ENCODE assay signal across 24 cellular contexts in the genomic region with DNA sequence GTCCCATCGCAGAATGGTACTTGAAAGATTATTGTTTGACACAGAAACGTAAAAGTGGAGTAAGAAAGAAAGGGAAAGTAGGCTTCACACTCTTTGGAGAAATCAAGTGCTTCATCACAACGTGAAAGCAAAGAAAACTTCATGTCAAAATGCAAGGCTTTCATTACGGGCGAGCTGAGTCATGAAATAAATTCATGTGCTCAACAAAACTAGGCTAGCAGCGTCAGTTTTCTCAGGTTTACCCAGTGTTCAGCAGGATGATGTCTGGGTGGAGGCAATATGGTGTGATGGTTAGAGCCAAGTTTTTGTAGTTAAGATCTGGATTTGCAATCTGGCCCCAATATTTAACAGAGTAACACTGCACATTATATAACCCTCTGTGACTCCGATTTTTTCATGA.
"Had no signal": no experiment of that assay in that cellular context is flagged by ENCODE, and none has a peak within 500 bp of the region (broad histone marks: within the 10 kb centered on the region; RNA-seq: fewer than 3 reads in every experiment).

No MANE protein-coding gene starts in this region.

- H3K9me3 ChIP-seq: body of pancreas, lower lobe of right lung, mucosa of descending colon, spleen, upper lobe of left lung had no signal

- H3K36me3 ChIP-seq: lower lobe of right lung, spleen, upper lobe of left lung had no signal

- H3K27ac ChIP-seq: body of pancreas, lower lobe of right lung, spleen, upper lobe of left lung had no signal

- H3K9me3 Mint-ChIP-seq: activated naive CD8-positive, alpha-beta T cell treated with anti-CD3 and anti-CD28 coated beads for 36 hours; activated T-helper 17 cell treated with anti-CD3 and anti-CD28 coated beads, Interleukin-2, amount 50 U/mL, for 72 hours had no signal

- H3K36me3 Mint-ChIP-seq: activated naive CD8-positive, alpha-beta T cell treated with anti-CD3 and anti-CD28 coated beads for 36 hours had no signal

- H3K4me1 Mint-ChIP-seq: activated B cell treated with CpG ODN at 0.5 μM for 24 hours; activated CD4-positive, alpha-beta T cell treated with anti-CD3 and anti-CD28 coated beads for 36 hours; activated naive CD8-positive, alpha-beta T cell treated with anti-CD3 and anti-CD28 coated beads for 36 hours; activated T-helper 17 cell treated with anti-CD3 and anti-CD28 coated beads, Interleukin-2, amount 50 U/mL, for 72 hours; T-helper 17 cell had no signal

- ATAC-seq: activated CD4-positive, alpha-beta T cell treated with anti-CD3 and anti-CD28 coated beads for 36 hours; activated T-helper 17 cell treated with anti-CD3 and anti-CD28 coated beads, Interleukin-2, amount 50 U/mL, for 72 hours; body of pancreas; left lobe of liver; lower lobe of right lung; mucosa of descending colon; T-helper 17 cell had no signal

- H3K27ac Mint-ChIP-seq: activated B cell treated with CpG ODN at 0.5 μM for 24 hours; activated CD4-positive, alpha-beta T cell treated with anti-CD3 and anti-CD28 coated beads for 36 hours; activated naive CD8-positive, alpha-beta T cell treated with anti-CD3 and anti-CD28 coated beads for 36 hours; activated T-cell treated with anti-CD3 and anti-CD28 coated beads, Interleukin-2, amount 50 U/mL, for 24 hours; activated T-helper 17 cell treated with anti-CD3 and anti-CD28 coated beads, Interleukin-2, amount 50 U/mL, for 72 hours; progenitor cell of endocrine pancreas; T-helper 17 cell had no signal

- H3K27me3 ChIP-seq: body of pancreas, spleen, upper lobe of left lung had no signal

- DNase-seq: activated B cell treated with CpG ODN at 0.5 μM for 24 hours; activated CD4-positive, alpha-beta T cell treated with anti-CD3 and anti-CD28 coated beads for 36 hours; activated CD4-positive, alpha-beta T cell treated with anti-CD3 and anti-CD28 coated beads, Interleukin-2, amount 50 U/mL, for 4 hours; activated CD8-positive, alpha-beta memory T cell treated with anti-CD3 and anti-CD28 coated beads for 24 hours; activated CD8-positive, alpha-beta memory T cell treated with anti-CD3 and anti-CD28 coated beads, Interleukin-2, amount 50 U/mL, for 4 hours; activated naive CD4-positive, alpha-beta T cell treated with Interleukin-2 at 50 U/mL for 16 hours; activated naive CD8-positive, alpha-beta T cell treated with anti-CD3 and anti-CD28 coated beads for 36 hours; activated T-cell treated with anti-CD3 and anti-CD28 coated beads, Interleukin-2, amount 50 U/mL, for 24 hours; amniotic stem cell; body of pancreas; erythroblast; foreskin melanocyte; lower lobe of right lung; mesendoderm; mucosa of descending colon; retina; spleen; stimulated activated CD4-positive, alpha-beta T cell treated with anti-CD3 and anti-CD28 coated beads, Interleukin-4, amount 100 ng/mL, for 1 hour; stimulated activated naive CD4-positive, alpha-beta T cell; T-helper 17 cell; upper lobe of left lung had no signal

- H3K4me3 Mint-ChIP-seq: activated B cell treated with CpG ODN at 0.5 μM for 24 hours; activated CD4-positive, alpha-beta T cell treated with anti-CD3 and anti-CD28 coated beads for 36 hours; activated naive CD8-positive, alpha-beta T cell treated with anti-CD3 and anti-CD28 coated beads for 36 hours; activated T-cell treated with anti-CD3 and anti-CD28 coated beads, Interleukin-2, amount 50 U/mL, for 24 hours; activated T-helper 17 cell treated with anti-CD3 and anti-CD28 coated beads, Interleukin-2, amount 50 U/mL, for 72 hours; T-helper 17 cell had no signal

- H3K4me3 ChIP-seq: body of pancreas, lower lobe of right lung, mucosa of descending colon, spleen, upper lobe of left lung had no signal

- H3K4me1 ChIP-seq: body of pancreas, lower lobe of right lung, spleen, upper lobe of left lung had no signal

- H3K27me3 Mint-ChIP-seq: activated B cell treated with CpG ODN at 0.5 μM for 24 hours; activated CD4-positive, alpha-beta T cell treated with anti-CD3 and anti-CD28 coated beads for 36 hours; activated naive CD8-positive, alpha-beta T cell treated with anti-CD3 and anti-CD28 coated beads for 36 hours; activated T-cell treated with anti-CD3 and anti-CD28 coated beads, Interleukin-2, amount 50 U/mL, for 24 hours; activated T-helper 17 cell treated with anti-CD3 and anti-CD28 coated beads, Interleukin-2, amount 50 U/mL, for 72 hours; progenitor cell of endocrine pancreas; T-helper 17 cell had no signal
